In the genomic region with DNA sequence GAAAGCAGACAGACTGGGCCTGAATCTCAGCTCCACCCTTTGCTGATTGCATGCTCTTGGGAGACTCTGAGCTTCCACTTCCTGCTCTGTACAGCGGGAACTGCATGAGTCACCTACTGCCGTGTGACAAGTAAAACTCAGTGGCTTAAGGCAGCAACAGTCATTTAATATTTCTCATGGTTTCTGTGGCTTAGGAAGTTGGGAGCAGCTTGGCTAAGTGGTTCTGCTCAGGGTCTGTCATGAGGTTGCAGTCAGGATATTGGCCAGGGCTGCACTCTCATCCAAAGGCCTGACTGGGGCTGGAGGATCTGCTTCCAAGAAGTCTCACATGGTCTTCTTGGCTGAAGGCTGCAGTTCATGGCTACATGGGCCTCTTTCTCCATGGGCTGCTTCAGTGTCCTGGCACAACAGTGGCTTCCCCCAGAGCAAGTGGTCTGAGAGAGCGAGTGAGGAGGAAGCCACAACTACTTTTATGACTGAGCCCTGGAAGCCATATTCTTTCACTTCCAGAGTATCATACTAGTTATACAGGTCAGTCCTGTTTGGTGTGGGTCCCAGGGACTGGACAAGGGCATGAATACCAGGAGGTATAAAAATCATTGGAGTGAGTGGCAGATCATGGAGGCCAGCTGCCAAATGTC, we compare ENCODE assay signal across 10 cellular contexts. TPM values are rescaled to one million over a fixed set of nuclear protein-coding genes. Genes with fewer than 3 reads are reported as not detected.
DNase-seq lines count a peak whose midpoint lies in the region; ATAC-seq, FAIRE-seq and TF ChIP-seq lines count a peak whose summit lies in the region.
"Had no signal": no experiment of that assay in that cellular context is flagged by ENCODE, and none has a peak within 500 bp of the region (broad histone marks: within the 10 kb centered on the region; RNA-seq: fewer than 3 reads in every experiment).

No MANE protein-coding gene starts in this region.

- TF ChIP-seq CTCF in left lung (IDR thresholded peaks at IDR 0.05) = no peak
- no peak for TF ChIP-seq CTCF in gastrocnemius medialis (IDR thresholded peaks at IDR 0.05 in 4 of 5, conservative IDR thresholded peaks at IDR 0.05 in 1 of 5)

- H3K4me1 ChIP-seq in BLaER1 treated with 17β-estradiol and CSF1 and Interleukin-3, amounts not matched to agents 10 nM and 100 nM = peaks cover 6 to 31% (median 21%) of the 10 kb centered on the region in 10 experiments; a peak in 19 of 20 replicates
- H3K4me1 ChIP-seq in adipocyte (ENCODE audit: control insufficient read depth, insufficient read depth, low read length) = no peaks in the 10 kb centered on the region
- H3K4me1 ChIP-seq in left lung = peaks cover 0 to 22% of the 10 kb centered on the region in 2 donors
- H3K4me1 ChIP-seq in gastrocnemius medialis = no peaks in the 10 kb centered on the region

- ATAC-seq in left lung (peak; percentile 38), gastrocnemius medialis (no peak), GM21723 (IDR thresholded peaks at IDR 0.05; ENCODE audit: unreplicated experiment) (no peak)

- H3K36me3 ChIP-seq in BLaER1 treated with 17β-estradiol and CSF1 and Interleukin-3, amounts not matched to agents 10 nM and 100 nM = peaks cover 0 to 6% (median 0%) of the 10 kb centered on the region in 11 experiments; a peak in 1 of 22 replicates
- H3K36me3 ChIP-seq in adipocyte (ENCODE audit: control insufficient read depth, insufficient read depth, low read length, severe bottlenecking) = no peaks in the 10 kb centered on the region
- no peaks in the 10 kb centered on the region for H3K36me3 ChIP-seq in left lung
- H3K36me3 ChIP-seq in gastrocnemius medialis = no peaks in the 10 kb centered on the region

- in situ Hi-C loops in KBM-7 (cut with MboI; ENCODE audit: low pct_unique_long_range_greater_than_20kb, low sequenced_read_pairs) (no loop called here), gastrocnemius medialis (cut with MboI; ENCODE audit: low sequenced_read_pairs in 4 of 4) (no loop called here)

- peaks cover 0 to 28% (median 12%) of the 10 kb centered on the region in 11 experiments; a peak in 18 of 22 replicates for H3K9me3 ChIP-seq in BLaER1 treated with 17β-estradiol and CSF1 and Interleukin-3, amounts not matched to agents 10 nM and 100 nM (replicated peaks in 1 of 11)
- H3K9me3 ChIP-seq in adipocyte (ENCODE audit: control insufficient read depth, low read length) (peaks cover 7% of the 10 kb centered on the region), left lung (peaks cover 0 to 9% of the 10 kb centered on the region in 2 donors), gastrocnemius medialis (no peaks in the 10 kb centered on the region)

- no peak for FAIRE-seq in HTR-8/SVneo (lab: Jason Lieb, UNC)

- H3K27ac ChIP-seq in BLaER1 treated with 17β-estradiol and CSF1 and Interleukin-3, amounts not matched to agents 10 nM and 100 nM = peak overlapping the region in 6 of 11 experiments; percentile 28 to 61 (median 44); a peak in 7 of 22 replicates
- H3K27ac ChIP-seq in left lung (peak overlapping the region in 1 of 2 donors; percentile 23), gastrocnemius medialis (no peak overlapping the region)

- TF ChIP-seq POLR2A in gastrocnemius medialis (IDR thresholded peaks at IDR 0.05) = no peak

- peak overlapping the region in 9 of 11 experiments; percentile 5 to 63 (median 43); a peak in 10 of 22 replicates for H3K4me2 ChIP-seq in BLaER1 treated with 17β-estradiol and CSF1 and Interleukin-3, amounts not matched to agents 10 nM and 100 nM

- H3K9ac ChIP-seq in BLaER1 treated with 17β-estradiol and CSF1 and Interleukin-3, amounts not matched to agents 10 nM and 100 nM = no peak overlapping the region
- no peak overlapping the region for H3K9ac ChIP-seq in adipocyte (ENCODE audit: low read length)

- intact Hi-C loops in left lung (cut with DNase I) (no loop called here), gastrocnemius medialis (cut with DNase I; ENCODE audit: low total_unique reads) (no loop called here)

- H3K4me3 ChIP-seq in BLaER1 treated with 17β-estradiol and CSF1 and Interleukin-3, amounts not matched to agents 10 nM and 100 nM = 0 out of 20 replicates have a peak overlapping the region, but pooled peaks of 1 of the 10 experiments have one; percentile 2
- H3K4me3 ChIP-seq in adipocyte (ENCODE audit: low read length) (no peak overlapping the region), left lung (no peak overlapping the region), gastrocnemius medialis (no peak overlapping the region)

- DNase-seq in KBM-7 = peak; percentile 33
- peak; percentile 3 for DNase-seq in adipocyte (ENCODE audit: low read depth)
- no peak for DNase-seq in left lung
- no peak for DNase-seq in HTR-8/SVneo (ENCODE audit: insufficient read length, low spot score)
- no peak for DNase-seq in gastrocnemius medialis
- DNase-seq in cerebellar nuclear complex (lab: John Stamatoyannopoulos, UW) = no peak
- DNase-seq: glutamatergic neuron, NCI-H1694 had no signal

- H4K20me1 ChIP-seq in BLaER1 treated with 17β-estradiol and CSF1 and Interleukin-3, amounts not matched to agents 10 nM and 100 nM = 0 out of 22 replicates have a peak, but pooled peaks cover 0 to 4% (median 0%) of the 10 kb centered on the region in 11 experiments

- H3K27me3 ChIP-seq in BLaER1 treated with 17β-estradiol and CSF1 and Interleukin-3, amounts not matched to agents 10 nM and 100 nM = no peaks in the 10 kb centered on the region
- H3K27me3 ChIP-seq in adipocyte (replicated peaks; ENCODE audit: control insufficient read depth, insufficient read depth, low read length) (peaks cover 24% of the 10 kb centered on the region), left lung (no peaks in the 10 kb centered on the region), gastrocnemius medialis (no peaks in the 10 kb centered on the region)

RNA-seq across cellular contexts. Expression of a gene that starts 49.7 kb away (rescaled TPM):
- total RNA-seq in left lung (1 to 10 TPM; 2.9 to 3.1 TPM), gastrocnemius medialis (10 to 100 TPM in 2 of 4 donors, 1 to 10 TPM in 2; 7.0 to 24.3 (median 13.5) TPM)

Comparison
In these comparisons a context has a peak if more than half of its experiments do, and no peak if none do; other contexts are left out.
1. H3K27ac ChIP-seq: peak in BLaER1 treated with 17β-estradiol and CSF1 and Interleukin-3, amounts not matched to agents 10 nM and 100 nM (6 of 11); none in gastrocnemius medialis (0 of 4).
2. DNase-seq: peak in KBM-7 (single experiment) and adipocyte (single experiment); none in left lung (0 of 2), HTR-8/SVneo (single experiment), gastrocnemius medialis (0 of 2) and cerebellar nuclear complex (0 of 2).